ENCODE assay signal across 8 cellular contexts in the genomic region with DNA sequence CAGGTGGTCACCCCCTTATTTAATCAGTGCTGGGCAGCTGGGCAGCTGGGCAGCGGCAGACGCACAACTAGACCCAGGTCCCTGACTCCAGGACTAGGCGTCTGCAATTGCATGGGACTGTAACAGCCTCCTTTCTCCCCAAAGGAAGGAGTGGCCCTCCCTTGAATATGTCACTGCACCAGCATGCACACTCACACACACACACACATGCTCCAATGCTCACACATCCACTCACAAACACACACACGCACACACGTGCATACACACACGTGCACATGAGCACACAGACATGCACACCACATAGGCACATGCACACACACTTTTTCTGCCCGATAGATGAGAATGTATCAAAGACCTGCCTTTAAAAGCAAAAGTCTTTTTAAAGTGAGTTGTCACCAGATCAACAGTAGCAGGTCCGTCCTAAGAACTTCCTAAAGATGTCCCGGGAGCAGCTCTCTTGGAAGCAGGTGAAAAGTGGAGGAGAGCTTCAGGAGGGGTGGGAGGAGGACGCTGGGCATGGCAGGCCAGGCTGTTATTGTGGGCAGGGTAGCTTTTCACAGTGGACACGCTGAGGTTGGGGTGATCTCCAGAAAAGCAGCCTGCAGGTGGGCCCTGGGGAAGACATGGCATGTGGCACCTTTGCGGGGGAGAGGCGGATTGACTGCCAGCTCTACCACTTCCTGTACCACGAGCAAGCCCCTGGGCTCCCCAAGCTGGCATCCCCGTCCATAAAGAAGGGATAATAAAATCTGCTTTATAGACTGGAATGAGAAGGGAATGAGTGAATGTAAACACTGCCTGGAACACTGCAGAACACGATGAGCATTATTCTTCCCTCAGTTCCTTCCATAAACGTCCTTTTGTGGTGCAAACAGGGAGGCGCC. TPM values are rescaled to one million over a fixed set of nuclear protein-coding genes. Genes with fewer than 3 reads are reported as not detected.
DNase-seq lines count a peak whose midpoint lies in the region; ATAC-seq and TF ChIP-seq lines count a peak whose summit lies in the region.

No MANE protein-coding gene starts in this region.

- peaks cover 24% of the 10 kb centered on the region; the same call in 1 of the 2 replicates for H4K20me1 ChIP-seq in DOHH2 (ENCODE audit: control insufficient read depth, insufficient read depth, low read depth, low read length)

- ATAC-seq in RWPE2 (ENCODE audit: low read depth), result no peak

- H3K27me3 ChIP-seq in DOHH2 (ENCODE audit: control insufficient read depth, low read length) (peaks cover 11% of the 10 kb centered on the region), RWPE2 (ENCODE audit: insufficient read depth, poor library complexity, severe bottlenecking) (peaks cover 15% of the 10 kb centered on the region), prostate gland (replicated peaks; ENCODE audit: insufficient read depth) (no peaks in the 10 kb centered on the region)

- peaks cover 18% of the 10 kb centered on the region for H3F3A ChIP-seq in DOHH2 (ENCODE audit: control insufficient read depth, insufficient read depth)

- 19% methylated on average over 18 of the region's 18 CpGs for WGBS in prostate gland

- H3K4me3 ChIP-seq in DOHH2 (ENCODE audit: low read length) (peak overlapping the region; percentile 74), RWPE2 (ENCODE audit: severe bottlenecking) (peak overlapping the region; percentile 49), fibroblast of villous mesenchyme (ENCODE audit: low read depth, low read length) (peak overlapping the region; percentile 63), prostate gland (peak overlapping the region; percentile 71 to 79)

- TF ChIP-seq POLR2A in prostate gland (IDR thresholded peaks at IDR 0.05), result no peak

- no peak for DNase-seq in RWPE2 (ENCODE audit: low spot score)
- no peak for DNase-seq in fibroblast of villous mesenchyme (ENCODE audit: low read depth)
- DNase-seq in prostate gland (ENCODE audit: low spot score), result peak; percentile 34
- DNase-seq in medulla oblongata (ENCODE audit: extremely low spot score), result no peak
- DNase-seq in superior temporal gyrus (ENCODE audit: extremely low spot score), result no peak
- no peak for DNase-seq in AG08395 (ENCODE audit: low spot score)
- no peak for DNase-seq in NCI-H526 treated with DMSO at 0.1 percent for 48 hours (lab: John Stamatoyannopoulos, UW)

- no peaks in the 10 kb centered on the region for H3K9me3 ChIP-seq in DOHH2 (ENCODE audit: control insufficient read depth, insufficient read depth, low read length)
- no peaks in the 10 kb centered on the region for H3K9me3 ChIP-seq in RWPE2 (ENCODE audit: severe bottlenecking)
- no peaks in the 10 kb centered on the region for H3K9me3 ChIP-seq in prostate gland

- H3K4me1 ChIP-seq in DOHH2 (ENCODE audit: control insufficient read depth, low read length) (peaks cover 74% of the 10 kb centered on the region), RWPE2 (ENCODE audit: insufficient read depth, poor library complexity, severe bottlenecking) (peaks cover 7% of the 10 kb centered on the region), prostate gland (replicated peaks) (peaks cover 21% of the 10 kb centered on the region)

- H3K79me2 ChIP-seq in DOHH2 (ENCODE audit: control insufficient read depth, low read length), result peaks cover 51% of the 10 kb centered on the region

- intact Hi-C loops in prostate gland (cut with DNase I), result loop anchor here (5.0 to 10.0 kb wide), 2 partner anchors 63 to 80 kb away; no protein-coding TSS in a partner anchor

- peaks cover 13% of the 10 kb centered on the region for H3K36me3 ChIP-seq in DOHH2 (ENCODE audit: control insufficient read depth, low read length)
- no peaks in the 10 kb centered on the region for H3K36me3 ChIP-seq in RWPE2 (ENCODE audit: low read depth)
- no peaks in the 10 kb centered on the region for H3K36me3 ChIP-seq in prostate gland

- H3K27ac ChIP-seq in DOHH2 (ENCODE audit: low read depth, low read length) (peak overlapping the region; percentile 71), RWPE2 (ENCODE audit: poor library complexity, severe bottlenecking) (no peak overlapping the region), prostate gland (peak overlapping the region; percentile 80 to 90)

- peak overlapping the region; percentile 98 for H3K4me2 ChIP-seq in DOHH2 (ENCODE audit: low read length)

- no peaks in the 10 kb centered on the region for H3K9me2 ChIP-seq in DOHH2 (replicated peaks; ENCODE audit: control insufficient read depth, low read length)

- TF ChIP-seq CTCF in DOHH2 (IDR thresholded peaks at IDR 0.05; ENCODE audit: low read depth, low read length, poor library complexity, severe bottlenecking) (no peak), RWPE2 (IDR thresholded peaks at IDR 0.05; ENCODE audit: poor library complexity, severe bottlenecking) (no peak), fibroblast of villous mesenchyme (IDR thresholded peaks at IDR 0.05; ENCODE audit: insufficient read depth, low read depth, low read length) (no peak), prostate gland (IDR thresholded peaks at IDR 0.05) (no peak)

RNA-seq across cellular contexts. Expression of gene PDE9A, which starts 1.7 kb away (rescaled TPM):
- total RNA-seq in fibroblast of villous mesenchyme (3.9 and 9.5 TPM in 2 replicates), prostate gland (10 to 100 TPM; 80.0 to 93.6 TPM)
